Comparison of ENCODE assay signal across 27 cellular contexts in the genomic region with DNA sequence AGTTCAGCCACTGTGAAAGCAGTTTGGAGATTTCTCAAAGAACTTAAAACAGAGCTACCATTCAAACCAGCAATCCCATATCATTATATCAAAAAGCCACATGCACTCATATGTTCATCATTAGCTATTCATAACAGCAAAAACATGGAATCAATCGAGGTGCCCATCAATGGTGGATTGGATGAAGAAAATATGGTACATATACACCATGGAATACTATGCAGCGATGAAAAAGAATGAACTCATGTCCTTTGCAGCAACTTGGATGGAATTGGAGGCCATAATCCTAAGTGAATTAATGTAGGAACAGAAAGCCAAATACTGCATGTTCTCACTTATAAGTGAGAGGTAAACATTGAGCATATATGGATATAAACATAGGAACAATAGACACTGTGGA.
"Had no signal": no experiment of that assay in that cellular context is flagged by ENCODE, and none has a peak within 500 bp of the region (broad histone marks: within the 10 kb centered on the region; RNA-seq: fewer than 3 reads in every experiment).

No MANE protein-coding gene starts in this region.

- H3K4me3 Mint-ChIP-seq: natural killer cell; nephron; neural progenitor cell; stimulated activated effector memory CD8-positive, alpha-beta T cell treated with anti-CD3 and anti-CD28 coated beads, Interleukin-12 subunit alpha, Interleukin-12 subunit beta, amount 100 ng/mL, for 72 hours; stimulated activated naive B cell treated with anti-CD40 and anti-IgM and Interleukin-4, amounts not matched to agents 10 μg/mL and 1 μg/mL and 100 μg/mL, for 72 hours; stimulated activated naive CD8-positive, alpha-beta T cell treated with anti-CD3 and anti-CD28 coated beads, Interleukin-15, Interleukin-2, amounts not matched to agents 100 ng/mL and 50 ng/mL, for 24 hours had no signal

- DNase-seq: natural killer cell; occipital lobe; ovary; posterior cingulate gyrus; psoas muscle; right cardiac atrium; right lobe of liver; sigmoid colon; small intestine; stimulated activated CD4-positive, alpha-beta T cell treated with anti-CD3 and anti-CD28 coated beads, Interleukin-15, amount 100 ng/mL, for 24 hours; stimulated activated CD4-positive, alpha-beta T cell treated with anti-CD3 and anti-CD28 coated beads, Interleukin-2, amount 100 ng/mL, for 24 hours; stimulated activated CD4-positive, alpha-beta T cell treated with anti-CD3 and anti-CD28 coated beads, Interleukin-2, amount 100 ng/mL, for 48 hours; stimulated activated CD4-positive, alpha-beta T cell treated with anti-CD3 and anti-CD28 coated beads, Interleukin-4, amount 100 ng/mL, for 24 hours; stimulated activated naive B cell treated with anti-CD40 and anti-IgM and Interleukin-4, amounts not matched to agents 10 μg/mL and 1 μg/mL and 100 μg/mL, for 72 hours; stimulated activated naive CD4-positive, alpha-beta T cell treated with Interleukin-2 at 50 U/mL for 16 hours; stomach; thyroid gland; upper lobe of left lung; uterus had no signal

- ATAC-seq: natural killer cell; psoas muscle; right cardiac atrium; right lobe of liver; stimulated activated effector memory CD8-positive, alpha-beta T cell treated with anti-CD3 and anti-CD28 coated beads, Interleukin-12 subunit alpha, Interleukin-12 subunit beta, amount 100 ng/mL, for 72 hours; stimulated activated naive B cell treated with anti-CD40 and anti-IgM and Interleukin-4, amounts not matched to agents 10 μg/mL and 1 μg/mL and 100 μg/mL, for 72 hours had no signal

- H3K27ac Mint-ChIP-seq: natural killer cell; nephron; neural progenitor cell; progenitor cell of endocrine pancreas; stimulated activated effector memory CD8-positive, alpha-beta T cell treated with anti-CD3 and anti-CD28 coated beads, Interleukin-12 subunit alpha, Interleukin-12 subunit beta, amount 100 ng/mL, for 72 hours; stimulated activated naive B cell treated with anti-CD40 and anti-IgM and Interleukin-4, amounts not matched to agents 10 μg/mL and 1 μg/mL and 100 μg/mL, for 72 hours; stimulated activated naive CD8-positive, alpha-beta T cell treated with anti-CD3 and anti-CD28 coated beads, Interleukin-15, Interleukin-2, amounts not matched to agents 100 ng/mL and 50 ng/mL, for 24 hours had no signal

- FAIRE-seq: small intestine had no signal

- H3K27me3 ChIP-seq: neural progenitor cell, ovary, right lobe of liver, sigmoid colon, stomach, thyroid gland, tibial nerve, upper lobe of left lung, uterus had no signal

- H3K4me1 Mint-ChIP-seq: natural killer cell; nephron; neural progenitor cell; stimulated activated effector memory CD8-positive, alpha-beta T cell treated with anti-CD3 and anti-CD28 coated beads, Interleukin-12 subunit alpha, Interleukin-12 subunit beta, amount 100 ng/mL, for 72 hours; stimulated activated naive B cell treated with anti-CD40 and anti-IgM and Interleukin-4, amounts not matched to agents 10 μg/mL and 1 μg/mL and 100 μg/mL, for 72 hours had no signal

- H3K4me2 ChIP-seq: neural progenitor cell had no signal

- H3K36me3 ChIP-seq: neural progenitor cell, ovary, right lobe of liver, sigmoid colon, stomach, thoracic aorta, thyroid gland, tibial nerve, upper lobe of left lung, uterus had no signal

- H3K36me3 Mint-ChIP-seq: neural progenitor cell; stimulated activated effector memory CD8-positive, alpha-beta T cell treated with anti-CD3 and anti-CD28 coated beads, Interleukin-12 subunit alpha, Interleukin-12 subunit beta, amount 100 ng/mL, for 72 hours; stimulated activated naive B cell treated with anti-CD40 and anti-IgM and Interleukin-4, amounts not matched to agents 10 μg/mL and 1 μg/mL and 100 μg/mL, for 72 hours had no signal

- H3K79me2 ChIP-seq: parathyroid adenoma had no signal

- H3K9me3 ChIP-seq: ovary, psoas muscle, right lobe of liver, sigmoid colon, stomach, thoracic aorta, thyroid gland, tibial nerve, upper lobe of left lung, uterus had no signal

- H3K4me3 ChIP-seq: neural progenitor cell, ovary, psoas muscle, right lobe of liver, sigmoid colon, stomach, thoracic aorta, thyroid gland, tibial nerve, upper lobe of left lung, uterus had no signal

- H3K27ac ChIP-seq: neural progenitor cell, ovary, parathyroid adenoma, psoas muscle, right lobe of liver, sigmoid colon, stomach, thoracic aorta, thyroid gland, tibial nerve, upper lobe of left lung, uterus had no signal

- H2AFZ ChIP-seq: neural progenitor cell, parathyroid adenoma had no signal

- H3K9me3 Mint-ChIP-seq: neural progenitor cell had no signal

- H3K4me1 ChIP-seq: neural progenitor cell, parathyroid adenoma, right lobe of liver, sigmoid colon, stomach, thyroid gland, tibial nerve, upper lobe of left lung, uterus had no signal

- H3K9ac ChIP-seq: neural progenitor cell, parathyroid adenoma had no signal

- H3K27me3 Mint-ChIP-seq: progenitor cell of endocrine pancreas; stimulated activated naive B cell treated with anti-CD40 and anti-IgM and Interleukin-4, amounts not matched to agents 10 μg/mL and 1 μg/mL and 100 μg/mL, for 72 hours; stimulated activated naive CD8-positive, alpha-beta T cell treated with anti-CD3 and anti-CD28 coated beads, Interleukin-15, Interleukin-2, amounts not matched to agents 100 ng/mL and 50 ng/mL, for 24 hours had no signal
